1 cellular context compared by ENCODE assay signal in the genomic region with DNA sequence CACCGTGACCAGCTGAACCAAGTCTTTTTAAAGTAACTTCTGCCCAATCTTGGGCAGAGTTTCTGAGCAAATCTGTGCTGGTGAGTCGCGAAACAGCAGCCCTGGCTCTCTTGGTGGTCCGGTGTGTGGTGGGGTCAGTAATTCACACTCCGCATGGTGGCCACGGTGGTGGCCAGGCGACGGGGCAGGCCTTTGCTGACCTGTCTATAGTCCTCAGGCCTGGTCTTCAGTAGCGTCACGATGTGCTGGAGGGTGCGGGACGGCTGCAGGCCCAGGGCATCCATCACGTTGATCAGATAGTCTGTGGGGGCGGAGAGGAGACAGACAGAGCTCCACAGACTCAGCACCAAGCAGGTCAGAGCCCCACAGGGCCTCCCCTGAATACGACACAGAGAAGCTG.
TF ChIP-seq lines count a peak whose summit lies in the region.

No MANE protein-coding gene starts in this region.

TF ChIP-seq in WTC11, 78 proteins besides CTCF, POLR2A, EP300 and RAD21 (continued from another document):
- TF ChIP-seq, protein P1, sequence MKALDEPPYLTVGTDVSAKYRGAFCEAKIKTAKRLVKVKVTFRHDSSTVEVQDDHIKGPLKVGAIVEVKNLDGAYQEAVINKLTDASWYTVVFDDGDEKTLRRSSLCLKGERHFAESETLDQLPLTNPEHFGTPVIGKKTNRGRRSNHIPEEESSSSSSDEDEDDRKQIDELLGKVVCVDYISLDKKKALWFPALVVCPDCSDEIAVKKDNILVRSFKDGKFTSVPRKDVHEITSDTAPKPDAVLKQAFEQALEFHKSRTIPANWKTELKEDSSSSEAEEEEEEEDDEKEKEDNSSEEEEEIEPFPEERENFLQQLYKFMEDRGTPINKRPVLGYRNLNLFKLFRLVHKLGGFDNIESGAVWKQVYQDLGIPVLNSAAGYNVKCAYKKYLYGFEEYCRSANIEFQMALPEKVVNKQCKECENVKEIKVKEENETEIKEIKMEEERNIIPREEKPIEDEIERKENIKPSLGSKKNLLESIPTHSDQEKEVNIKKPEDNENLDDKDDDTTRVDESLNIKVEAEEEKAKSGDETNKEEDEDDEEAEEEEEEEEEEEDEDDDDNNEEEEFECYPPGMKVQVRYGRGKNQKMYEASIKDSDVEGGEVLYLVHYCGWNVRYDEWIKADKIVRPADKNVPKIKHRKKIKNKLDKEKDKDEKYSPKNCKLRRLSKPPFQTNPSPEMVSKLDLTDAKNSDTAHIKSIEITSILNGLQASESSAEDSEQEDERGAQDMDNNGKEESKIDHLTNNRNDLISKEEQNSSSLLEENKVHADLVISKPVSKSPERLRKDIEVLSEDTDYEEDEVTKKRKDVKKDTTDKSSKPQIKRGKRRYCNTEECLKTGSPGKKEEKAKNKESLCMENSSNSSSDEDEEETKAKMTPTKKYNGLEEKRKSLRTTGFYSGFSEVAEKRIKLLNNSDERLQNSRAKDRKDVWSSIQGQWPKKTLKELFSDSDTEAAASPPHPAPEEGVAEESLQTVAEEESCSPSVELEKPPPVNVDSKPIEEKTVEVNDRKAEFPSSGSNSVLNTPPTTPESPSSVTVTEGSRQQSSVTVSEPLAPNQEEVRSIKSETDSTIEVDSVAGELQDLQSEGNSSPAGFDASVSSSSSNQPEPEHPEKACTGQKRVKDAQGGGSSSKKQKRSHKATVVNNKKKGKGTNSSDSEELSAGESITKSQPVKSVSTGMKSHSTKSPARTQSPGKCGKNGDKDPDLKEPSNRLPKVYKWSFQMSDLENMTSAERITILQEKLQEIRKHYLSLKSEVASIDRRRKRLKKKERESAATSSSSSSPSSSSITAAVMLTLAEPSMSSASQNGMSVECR (CRISPR knock-in tag; IDR thresholded peaks at IDR 0.05; ENCODE audit: borderline replicate concordance) = no peak
- no peak for TF ChIP-seq ZNF138 (CRISPR knock-in tag; conservative IDR thresholded peaks at IDR 0.05)
- no peak for TF ChIP-seq TP53 (CRISPR knock-in tag; IDR thresholded peaks at IDR 0.05)
- no peak for TF ChIP-seq NFE2L1 (CRISPR knock-in tag; IDR thresholded peaks at IDR 0.05)
- no peak for TF ChIP-seq PRRX2 (CRISPR knock-in tag; IDR thresholded peaks at IDR 0.05)
- TF ChIP-seq NR1H2 (CRISPR knock-in tag; IDR thresholded peaks at IDR 0.05) = no peak
- TF ChIP-seq, protein P2, sequence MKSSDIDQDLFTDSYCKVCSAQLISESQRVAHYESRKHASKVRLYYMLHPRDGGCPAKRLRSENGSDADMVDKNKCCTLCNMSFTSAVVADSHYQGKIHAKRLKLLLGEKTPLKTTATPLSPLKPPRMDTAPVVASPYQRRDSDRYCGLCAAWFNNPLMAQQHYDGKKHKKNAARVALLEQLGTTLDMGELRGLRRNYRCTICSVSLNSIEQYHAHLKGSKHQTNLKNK (CRISPR knock-in tag; IDR thresholded peaks at IDR 0.05) = no peak
- no peak for TF ChIP-seq E2F5 (CRISPR knock-in tag; IDR thresholded peaks at IDR 0.05)
- no peak for TF ChIP-seq OVOL2 (CRISPR knock-in tag; IDR thresholded peaks at IDR 0.05; ENCODE audit: borderline replicate concordance)
- TF ChIP-seq RELA (CRISPR knock-in tag; IDR thresholded peaks at IDR 0.05; ENCODE audit: borderline replicate concordance) = no peak
- TF ChIP-seq NR3C1 (CRISPR knock-in tag; conservative IDR thresholded peaks at IDR 0.05; ENCODE audit: low read depth) = no peak
- TF ChIP-seq ZNF416 (CRISPR knock-in tag; IDR thresholded peaks at IDR 0.05) = no peak
- TF ChIP-seq GTF2I (CRISPR knock-in tag; conservative IDR thresholded peaks at IDR 0.05) = no peak
- TF ChIP-seq, protein P3, sequence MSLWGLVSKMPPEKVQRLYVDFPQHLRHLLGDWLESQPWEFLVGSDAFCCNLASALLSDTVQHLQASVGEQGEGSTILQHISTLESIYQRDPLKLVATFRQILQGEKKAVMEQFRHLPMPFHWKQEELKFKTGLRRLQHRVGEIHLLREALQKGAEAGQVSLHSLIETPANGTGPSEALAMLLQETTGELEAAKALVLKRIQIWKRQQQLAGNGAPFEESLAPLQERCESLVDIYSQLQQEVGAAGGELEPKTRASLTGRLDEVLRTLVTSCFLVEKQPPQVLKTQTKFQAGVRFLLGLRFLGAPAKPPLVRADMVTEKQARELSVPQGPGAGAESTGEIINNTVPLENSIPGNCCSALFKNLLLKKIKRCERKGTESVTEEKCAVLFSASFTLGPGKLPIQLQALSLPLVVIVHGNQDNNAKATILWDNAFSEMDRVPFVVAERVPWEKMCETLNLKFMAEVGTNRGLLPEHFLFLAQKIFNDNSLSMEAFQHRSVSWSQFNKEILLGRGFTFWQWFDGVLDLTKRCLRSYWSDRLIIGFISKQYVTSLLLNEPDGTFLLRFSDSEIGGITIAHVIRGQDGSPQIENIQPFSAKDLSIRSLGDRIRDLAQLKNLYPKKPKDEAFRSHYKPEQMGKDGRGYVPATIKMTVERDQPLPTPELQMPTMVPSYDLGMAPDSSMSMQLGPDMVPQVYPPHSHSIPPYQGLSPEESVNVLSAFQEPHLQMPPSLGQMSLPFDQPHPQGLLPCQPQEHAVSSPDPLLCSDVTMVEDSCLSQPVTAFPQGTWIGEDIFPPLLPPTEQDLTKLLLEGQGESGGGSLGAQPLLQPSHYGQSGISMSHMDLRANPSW (CRISPR knock-in tag; conservative IDR thresholded peaks at IDR 0.05; ENCODE audit: low read depth) = no peak
- TF ChIP-seq NR2C2 (CRISPR knock-in tag; IDR thresholded peaks at IDR 0.05) = no peak
